ENCODE assay signal across 24 cellular contexts in the genomic region with DNA sequence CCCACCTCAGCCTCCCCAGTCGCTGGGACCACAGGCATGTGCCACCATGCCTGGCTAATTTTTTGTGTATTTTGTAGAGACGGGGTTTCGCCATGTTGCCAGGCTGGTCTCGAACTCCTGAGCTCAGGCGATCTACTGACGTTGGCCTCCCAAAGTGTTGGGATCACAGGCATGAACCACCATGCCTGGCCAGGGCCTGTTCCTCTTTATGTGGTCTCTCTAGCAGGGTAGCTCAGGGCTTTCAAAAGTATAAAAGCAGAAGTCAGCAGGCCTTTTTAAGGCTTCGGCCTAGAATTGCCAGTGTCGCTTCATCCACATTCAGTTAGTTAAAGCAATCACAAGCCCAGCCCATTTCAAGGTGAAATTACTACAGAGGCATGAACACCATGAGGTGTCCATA. TPM values are rescaled to one million over a fixed set of nuclear protein-coding genes. Genes with fewer than 3 reads are reported as not detected.
A peak's percentile ranks its signal among the peaks of the same experiment; 100 is the strongest.
DNase-seq lines count a peak whose midpoint lies in the region; ATAC-seq and TF ChIP-seq lines count a peak whose summit lies in the region.
"Had no signal": no experiment of that assay in that cellular context is flagged by ENCODE, and none has a peak within 500 bp of the region (broad histone marks: within the 10 kb centered on the region; RNA-seq: fewer than 3 reads in every experiment).

No MANE protein-coding gene starts in this region.

- H3K27ac ChIP-seq in HL-60 (replicated peaks), result peak overlapping the region; percentile 51
- no peak overlapping the region for H3K27ac ChIP-seq in H9 (ENCODE audit: insufficient read length, low read depth, low read length)
- H3K27ac ChIP-seq: brain microvascular endothelial cell, PC-9, tibial artery had no signal

- H2BK5ac ChIP-seq in H9 (ENCODE audit: insufficient read length, low read length), result no peak overlapping the region

- H3K4ac ChIP-seq in H9 (ENCODE audit: low read depth, low read length), result no peak overlapping the region

- H3K27me3 Mint-ChIP-seq in CD14-positive monocyte (ENCODE audit: low read depth in 3 of 3) (no peaks in the 10 kb centered on the region), naive B cell (no peaks in the 10 kb centered on the region), H9 (ENCODE audit: low read depth) (no peaks in the 10 kb centered on the region)

- H2BK15ac ChIP-seq in H9 (ENCODE audit: low read depth, low read length), result no peak overlapping the region

- no peak overlapping the region for H4K8ac ChIP-seq in H9 (replicated peaks; ENCODE audit: insufficient read length, low read depth, low read length)

- no peaks in the 10 kb centered on the region for H3K23me2 ChIP-seq in H9 (ENCODE audit: insufficient read length, low read depth, low read length, poor library complexity, severe bottlenecking)

- no peak overlapping the region for H3K4me3 ChIP-seq in HL-60 (replicated peaks; ENCODE audit: insufficient read depth, low read length)
- H3K4me3 ChIP-seq: PC-9, tibial artery had no signal

- H3K9me3 Mint-ChIP-seq in CD14-positive monocyte (no peaks in the 10 kb centered on the region), naive B cell (no peaks in the 10 kb centered on the region), H9 (no peaks in the 10 kb centered on the region)

- H3K4me1 ChIP-seq in H9 (ENCODE audit: insufficient read depth, low read length), result no peaks in the 10 kb centered on the region

- no peak overlapping the region for H2BK120ac ChIP-seq in H9 (ENCODE audit: low read depth, low read length, poor library complexity, severe bottlenecking)

- WGBS in H9 (ENCODE audit: extremely low coverage, insufficient read length, low lambda C conversion rate), result no CpG with 5 or more reads among the region's 8 CpGs

- TF ChIP-seq CTCF in CD14-positive monocyte (IDR thresholded peaks at IDR 0.05) (no peak), HL-60 (IDR thresholded peaks at IDR 0.05; ENCODE audit: insufficient read depth, low read length) (no peak), H9 (conservative IDR thresholded peaks at IDR 0.05) (no peak)

- DNase-seq in CD14-positive monocyte (ENCODE audit: low spot score) (peak; percentile 57), HL-60 (ENCODE audit: low read depth in 1 of 2, low spot score in 1 of 2) (peak in 1 of 2 experiments; percentile 89), SKM-1 (lab: John Stamatoyannopoulos, UW; ENCODE audit: unreplicated experiment) (peak; percentile 73), naive B cell (peak; percentile 32), H9 (no peak), medulla oblongata (ENCODE audit: extremely low spot score) (no peak)
- DNase-seq: brain microvascular endothelial cell; kidney glomerular epithelial cell; mesendoderm; NCI-H1436 treated with DMSO at 0.1 percent for 48 hours; NCI-H2171 treated with DMSO at 0.1 percent for 48 hours; NCI-H526 treated with DMSO at 0.1 percent for 48 hours; PC-9; stimulated activated CD4-positive, alpha-beta T cell treated with anti-CD3 and anti-CD28 coated beads, Interleukin-2, amount 100 ng/mL, for 24 hours; stimulated activated naive CD4-positive, alpha-beta T cell treated with Interleukin-2 at 50 U/mL for 16 hours had no signal

- H3T11ph ChIP-seq in H9 (ENCODE audit: low read length), result no peak overlapping the region

- H3K4me2 ChIP-seq in H9 (ENCODE audit: insufficient read depth, insufficient read length, low read length), result no peak overlapping the region
- H3K4me2 ChIP-seq: PC-9 had no signal

- peaks cover 33% of the 10 kb centered on the region for H3K4me1 Mint-ChIP-seq in CD14-positive monocyte
- H3K4me1 Mint-ChIP-seq in naive B cell, result peaks cover 18 to 36% (median 31%) of the 10 kb centered on the region in 3 donors
- peaks cover 3% of the 10 kb centered on the region in 2 experiments; a peak in 1 of 4 replicates for H3K4me1 Mint-ChIP-seq in H9

- ATAC-seq in naive B cell (ENCODE audit: low read depth in 2 of 2) (peak; percentile 66 to 89), HG02623 (IDR thresholded peaks at IDR 0.05; ENCODE audit: unreplicated experiment) (no peak), GM18868 (IDR thresholded peaks at IDR 0.05; ENCODE audit: unreplicated experiment) (no peak)

- no peak overlapping the region for H3K18ac ChIP-seq in H9 (ENCODE audit: insufficient read length, low read depth, low read length)

- no peak overlapping the region for H4K5ac ChIP-seq in H9 (ENCODE audit: insufficient read length, low read depth, low read length)

- H2AK5ac ChIP-seq in H9 (ENCODE audit: insufficient read length, low read length), result no peak overlapping the region

- H3K27me3 ChIP-seq in HL-60 (ENCODE audit: insufficient read depth, poor library complexity, severe bottlenecking), result no peaks in the 10 kb centered on the region
- H3K27me3 ChIP-seq in H9 (ENCODE audit: insufficient read depth, low read length), result no peaks in the 10 kb centered on the region
- H3K27me3 ChIP-seq: brain microvascular endothelial cell, tibial artery had no signal

- peaks cover 5% of the 10 kb centered on the region; the same call in 1 of the 2 replicates for H3K79me2 ChIP-seq in H9 (ENCODE audit: insufficient read depth, low read length)

- no peak overlapping the region for H2AFZ ChIP-seq in H9 (ENCODE audit: low read length)
- H2AFZ ChIP-seq: PC-9 had no signal

- no peak overlapping the region for H3K4me3 Mint-ChIP-seq in CD14-positive monocyte
- H3K4me3 Mint-ChIP-seq in naive B cell, result peak overlapping the region in 6 of 8 donors; percentile 28 to 74 (median 40)
- no peak overlapping the region for H3K4me3 Mint-ChIP-seq in H9

- no peak overlapping the region for H2BK12ac ChIP-seq in H9 (ENCODE audit: insufficient read length, low read depth, low read length)

- H3K56ac ChIP-seq in H9 (ENCODE audit: insufficient read length, low read depth, low read length), result no peak overlapping the region

- H3K36me3 Mint-ChIP-seq in CD14-positive monocyte (peaks cover 52 to 73% of the 10 kb centered on the region in 2 donors), naive B cell (peaks cover 7 to 14% of the 10 kb centered on the region in 2 donors), H9 (ENCODE audit: insufficient read depth in 1 of 3, low read depth in 3 of 3) (peaks cover 31 to 73% (median 66%) of the 10 kb centered on the region in 3 experiments)

- no peaks in the 10 kb centered on the region for H4K20me1 ChIP-seq in H9 (ENCODE audit: control insufficient read depth, insufficient read depth, insufficient read length)

- peaks cover 8% of the 10 kb centered on the region for H3K79me1 ChIP-seq in H9 (ENCODE audit: insufficient read depth, low read depth, low read length, poor library complexity, severe bottlenecking)

- intact Hi-C loops in CD14-positive monocyte (cut with micrococcal nuclease), result no loop called here

- H3K23ac ChIP-seq in H9 (ENCODE audit: insufficient read length, low read depth, low read length), result no peak overlapping the region

- no peak overlapping the region for H3K14ac ChIP-seq in H9 (ENCODE audit: insufficient read depth, low read length)

- H3K9ac ChIP-seq in H9 (ENCODE audit: extremely low read depth, insufficient read length, low read length), result no peak overlapping the region

- no peak overlapping the region for H4K91ac ChIP-seq in H9 (ENCODE audit: insufficient read length, low read depth, low read length)

- no peaks in the 10 kb centered on the region for H3K9me3 ChIP-seq in H9 (ENCODE audit: control insufficient read depth, low read depth, low read length)
- H3K9me3 ChIP-seq: tibial artery had no signal

- H3K27ac Mint-ChIP-seq in CD14-positive monocyte, result peak overlapping the region; percentile 82 to 93 (median 91)
- H3K27ac Mint-ChIP-seq in naive B cell, result peak overlapping the region; percentile 73 to 96 (median 84)
- peak overlapping the region in 1 of 3 experiments; percentile 51; a peak in 1 of 7 replicates for H3K27ac Mint-ChIP-seq in H9

- H2BK20ac ChIP-seq in H9 (ENCODE audit: low read depth, low read length, poor library complexity, severe bottlenecking), result no peak overlapping the region

RNA-seq across cellular contexts. Expression of gene VHL, which starts 7.6 kb away (rescaled TPM):
- 10 to 100 TPM in 1 of 2 donors, 1 to 10 TPM in 1; 9.6 to 15.3 TPM for polyA plus RNA-seq in CD14-positive monocyte
- 10 to 100 TPM; 10.2 to 46.5 (median 21.4) TPM for polyA plus RNA-seq in naive B cell (ENCODE audit: low read depth in 6 of 6)
- 62.2 and 64.4 TPM in 2 replicates for total RNA-seq in H9 (2021)

RNA-seq across cellular contexts. Expression of gene IRAK2, which starts 15.5 kb away (rescaled TPM):
- 1 to 10 TPM in 1 of 2 donors, under 1 TPM in 1; 0.78 to 1.5 TPM for polyA plus RNA-seq in CD14-positive monocyte
- polyA plus RNA-seq in naive B cell (ENCODE audit: low read depth in 6 of 6), result 10 to 100 TPM in 3 of 6 donors, 1 to 10 TPM in 3; 8.2 to 12.6 (median 10.1) TPM
- 0.37 and 0.61 TPM in 2 replicates for total RNA-seq in H9 (2021)

RNA-seq across cellular contexts. Expression of gene BRK1, which starts 33.7 kb away (rescaled TPM):
- polyA plus RNA-seq in CD14-positive monocyte (100 to 1,000 TPM; 295 to 318 TPM), naive B cell (ENCODE audit: low read depth in 6 of 6) (100 to 1,000 TPM; 274 to 374 (median 312) TPM)
- total RNA-seq in H9 (2021), result 119 and 121 TPM in 2 replicates

RNA-seq across cellular contexts. Expression of gene FANCD2OS, which starts 41.2 kb away (rescaled TPM):
- polyA plus RNA-seq in CD14-positive monocyte (not detected), naive B cell (ENCODE audit: low read depth in 6 of 6) (1 to 10 TPM in 1 of 6 donors, not detected in 5; 1.0 TPM)
- not detected in 2 replicates for total RNA-seq in H9 (2021)
- total RNA-seq: H4, PC-9, posterior vena cava, SK-MEL-5, skeletal muscle tissue had no signal
- polyA plus RNA-seq: adipose tissue, neural cell had no signal

Comparison
In these comparisons a context has a peak if more than half of its experiments do, and no peak if none do; other contexts are left out.
1. DNase-seq: peak in CD14-positive monocyte (single experiment), SKM-1 (single experiment) and naive B cell (single experiment); none in H9 (single experiment) and medulla oblongata (single experiment).
2. H3K4me3 Mint-ChIP-seq: peak in naive B cell (6 of 8); none in CD14-positive monocyte (0 of 2) and H9 (0 of 2).
3. ATAC-seq: peak in naive B cell (2 of 2); none in HG02623 (single experiment) and GM18868 (single experiment).